Comparison of ENCODE assay signal across 9 cellular contexts in the genomic region with DNA sequence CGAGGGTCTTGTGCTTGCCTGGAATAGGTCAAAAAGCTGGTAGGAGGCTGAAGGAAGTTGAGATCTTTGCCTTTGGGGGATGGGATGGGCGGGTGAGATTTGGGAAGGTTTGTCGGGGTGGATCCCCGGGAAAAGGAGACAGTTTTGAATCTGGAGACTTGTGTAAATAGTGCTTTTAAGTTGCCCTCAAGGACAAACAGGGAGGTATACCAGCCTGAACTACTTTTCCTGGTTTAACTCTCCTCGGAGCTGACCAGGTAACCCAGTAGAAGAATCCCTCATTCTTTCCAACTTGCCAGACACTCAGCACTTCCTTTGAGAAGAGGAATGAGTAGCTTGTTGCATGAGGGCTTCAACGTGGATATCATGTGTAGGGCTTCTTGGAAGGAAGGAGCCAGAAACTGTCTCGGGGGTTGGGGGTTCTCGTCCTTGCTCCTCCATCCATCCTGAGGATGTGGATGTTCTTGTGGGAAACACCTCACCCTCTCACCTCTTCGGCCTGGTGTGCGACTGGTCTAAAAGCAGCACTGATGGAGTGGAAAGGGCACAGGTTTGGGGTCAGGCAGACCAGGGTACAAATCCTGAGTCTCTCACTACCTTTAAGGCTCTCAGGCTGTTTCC. TPM values are rescaled to one million over a fixed set of nuclear protein-coding genes. Genes with fewer than 3 reads are reported as not detected.
A peak's percentile ranks its signal among the peaks of the same experiment; 100 is the strongest.
DNase-seq lines count a peak whose midpoint lies in the region; ATAC-seq, FAIRE-seq and TF ChIP-seq lines count a peak whose summit lies in the region.
"Had no signal": no experiment of that assay in that cellular context is flagged by ENCODE, and none has a peak within 500 bp of the region (broad histone marks: within the 10 kb centered on the region; RNA-seq: fewer than 3 reads in every experiment).

No MANE protein-coding gene starts in this region.

- no peaks in the 10 kb centered on the region for H3K9me3 Mint-ChIP-seq in Calu3 (ENCODE audit: low read depth, unreplicated experiment)
- no peaks in the 10 kb centered on the region for H3K9me3 Mint-ChIP-seq in progenitor cell of endocrine pancreas (ENCODE audit: low read depth)

- no peak for ATAC-seq in GM18858 (IDR thresholded peaks at IDR 0.05; ENCODE audit: unreplicated experiment)

- peaks cover 19% of the 10 kb centered on the region for H3K79me2 ChIP-seq in fibroblast of lung (ENCODE audit: control insufficient read depth, insufficient read depth, low read length)

- TSS peak; percentile 42 for BruUV-seq in Calu3 (replicated peaks; lab: Mats Ljungman, UMichigan)

- H3K4me3 Mint-ChIP-seq in Calu3 (ENCODE audit: low read depth, unreplicated experiment) (peak overlapping the region; percentile 95), progenitor cell of endocrine pancreas (ENCODE audit: low read depth) (peak overlapping the region; percentile 64)

- H3K27ac ChIP-seq in RWPE1 (peak overlapping the region; percentile 92), fibroblast of lung (ENCODE audit: insufficient read depth, low read length) (no peak overlapping the region)

- CTCF ChIA-PET in Calu3 (lab: Charles Lee) = interaction anchor here (0.5 to 0.7 kb wide), 2 partner anchors 28 to 60 kb away, joined by 3 read pairs; no protein-coding TSS in a partner anchor
- CTCF ChIA-PET in RWPE1 (lab: Yijun Ruan, JAX) = no interaction called here

- peak overlapping the region in 2 of 4 experiments; percentile 58 to 66 for H3K4me3 ChIP-seq in fibroblast of lung (replicated peaks in 1 of 4; ENCODE audit: control extremely low read depth in 1 of 4, insufficient read depth in 1 of 4, low read depth in 3 of 4, low read length in 4 of 4)

- intact Hi-C loops in Calu3 (cut with micrococcal nuclease; ENCODE audit: unreplicated experiment) = no loop called here

- no peaks in the 10 kb centered on the region for H3K27me3 ChIP-seq in fibroblast of lung (ENCODE audit: control insufficient read depth, insufficient read depth, low read length)

- H3K27ac Mint-ChIP-seq in Calu3 (ENCODE audit: unreplicated experiment) (peak overlapping the region; percentile 95), progenitor cell of endocrine pancreas (peak overlapping the region; percentile 5)

- POLR2A ChIA-PET in RWPE1 (lab: Yijun Ruan, JAX; ENCODE audit: low non-redundant PET) = interaction anchor here (0.9 kb wide), 1 partner anchor 10 kb away, joined by 3 read pairs; no protein-coding TSS in a partner anchor

- H3K4me2 ChIP-seq in fibroblast of lung (ENCODE audit: extremely low read depth, insufficient read depth, low read length) = peak overlapping the region; percentile 93

- H4K20me1 ChIP-seq in fibroblast of lung (ENCODE audit: control insufficient read depth, extremely low read depth, insufficient read depth, low read length) = no peaks in the 10 kb centered on the region

- no peak overlapping the region for H2AFZ ChIP-seq in fibroblast of lung (ENCODE audit: low read length)

- H3K4me1 Mint-ChIP-seq in Calu3 (ENCODE audit: low read depth, unreplicated experiment) (peaks cover 50% of the 10 kb centered on the region), progenitor cell of endocrine pancreas (ENCODE audit: low read depth) (peaks cover 50% of the 10 kb centered on the region)

- no peak for FAIRE-seq in GM12891 (lab: Jason Lieb, UNC)

- no peak for TF ChIP-seq CTCF in Calu3 (IDR thresholded peaks at IDR 0.05; ENCODE audit: unreplicated experiment)
- TF ChIP-seq CTCF in RWPE1 (conservative IDR thresholded peaks at IDR 0.05; ENCODE audit: low read depth) = no peak
- no peak for TF ChIP-seq CTCF in fibroblast of lung (conservative IDR thresholded peaks at IDR 0.05 in 1 of 2, IDR thresholded peaks at IDR 0.05 in 1 of 2; ENCODE audit: low read depth in 1 of 2, low read length in 2 of 2)
- no peak for TF ChIP-seq CTCF in progenitor cell of endocrine pancreas (IDR thresholded peaks at IDR 0.05; ENCODE audit: unreplicated experiment)

- no peaks in the 10 kb centered on the region for H3K4me1 ChIP-seq in fibroblast of lung (ENCODE audit: control insufficient read depth, extremely low read depth, insufficient read depth, low read length)

- H3K9me3 ChIP-seq in fibroblast of lung (ENCODE audit: control insufficient read depth, insufficient read depth, low read depth, low read length) = no peaks in the 10 kb centered on the region

- H3K27me3 Mint-ChIP-seq in Calu3 (ENCODE audit: unreplicated experiment) (no peaks in the 10 kb centered on the region), progenitor cell of endocrine pancreas (peaks cover 46% of the 10 kb centered on the region)

- DNase-seq in Calu3 = no peak
- DNase-seq in RWPE1 (ENCODE audit: low spot score) = no peak
- peak in 1 of 2 donors; percentile 23 for DNase-seq in fibroblast of lung (ENCODE audit: low read depth in 2 of 2)
- DNase-seq in progenitor cell of endocrine pancreas (ENCODE audit: low spot score, unreplicated experiment) = no peak
- DNase-seq in GM12891 (ENCODE audit: insufficient read length, low spot score) = no peak
- no peak for DNase-seq in stimulated activated CD4-positive, alpha-beta T cell treated with anti-CD3 and anti-CD28 coated beads, Interleukin-2, amount 100 ng/mL, for 48 hours
- no peak for DNase-seq in NCI-H526 treated with DMSO at 0.1 percent for 48 hours (lab: John Stamatoyannopoulos, UW)
- DNase-seq: dorsolateral prefrontal cortex had no signal

- peaks cover 54% of the 10 kb centered on the region for H3K36me3 Mint-ChIP-seq in Calu3 (ENCODE audit: insufficient read depth, unreplicated experiment)
- H3K36me3 Mint-ChIP-seq in progenitor cell of endocrine pancreas (ENCODE audit: insufficient read depth) = no peaks in the 10 kb centered on the region

- H3K9ac ChIP-seq in fibroblast of lung (ENCODE audit: insufficient read depth, low read length) = no peak overlapping the region

- H3K36me3 ChIP-seq in fibroblast of lung (ENCODE audit: control insufficient read depth, insufficient read depth, low read length) = no peaks in the 10 kb centered on the region

- no peak for TF ChIP-seq POLR2A in GM12891 (IDR thresholded peaks at IDR 0.05; ENCODE audit: low read depth, low read length)

TF ChIP-seq in GM12891, 5 proteins besides CTCF, POLR2A, EP300 and RAD21:
- TF ChIP-seq PAX5 (IDR thresholded peaks at IDR 0.05; ENCODE audit: insufficient read depth, low read length, severe bottlenecking) (no peak), POLR2AphosphoS5 (IDR thresholded peaks at IDR 0.05; ENCODE audit: low read depth, low read length) (no peak), TAF1 (IDR thresholded peaks at IDR 0.05; ENCODE audit: low read depth, low read length) (no peak), SPI1 (IDR thresholded peaks at IDR 0.05; ENCODE audit: low read depth, low read length) (no peak), POU2F2 (IDR thresholded peaks at IDR 0.05; ENCODE audit: low read depth, low read length) (no peak)

RNA-seq across cellular contexts. Expression of gene TEAD4, which starts 1.9 kb away (rescaled TPM):
- total RNA-seq in Calu3 (2022) (33.0 and 34.2 TPM in 2 replicates), fibroblast of lung (6.3 and 7.4 TPM in 2 replicates), progenitor cell of endocrine pancreas (19.7 and 24.5 TPM in 2 replicates)
- 14.3 and 15.4 TPM in 2 replicates for polyA plus RNA-seq in fibroblast of lung
- 18.7 and 22.2 TPM in 2 replicates for polyA plus RNA-seq in fibroblast of lung (2012)
- polyA minus RNA-seq in fibroblast of lung (ENCODE audit: low replicate concordance) = 18.3 and 28.2 TPM in 2 replicates
- polyA plus RNA-seq in GM12891 (2012; ENCODE audit: low read depth, missing spikeins) = 2.6 TPM
